ENCODE assay signal across 18 cellular contexts in the genomic region with DNA sequence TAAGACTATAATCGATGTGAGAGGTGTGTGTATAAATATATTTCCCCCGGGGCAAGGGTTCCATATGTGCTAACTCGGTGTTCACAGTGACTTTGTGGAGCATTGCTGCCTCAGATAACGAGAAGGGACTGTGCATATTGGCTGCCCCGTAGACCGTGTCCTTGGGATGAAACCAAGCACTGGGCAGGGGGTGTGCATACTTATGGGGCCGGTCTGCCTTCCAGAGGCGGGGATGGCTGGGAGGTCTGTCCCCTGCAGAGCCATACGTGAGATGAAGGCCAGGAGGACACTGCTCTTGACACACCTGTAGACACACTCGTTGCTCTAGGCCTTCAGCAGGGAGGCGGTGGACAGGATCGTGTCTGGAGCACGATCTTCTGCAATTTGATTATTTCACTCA.
"Had no signal": no experiment of that assay in that cellular context is flagged by ENCODE, and none has a peak within 500 bp of the region (broad histone marks: within the 10 kb centered on the region; RNA-seq: fewer than 3 reads in every experiment).

No MANE protein-coding gene starts in this region.

- H3K27ac ChIP-seq: colonic mucosa, gastroesophageal sphincter, lower lobe of right lung, neutrophil, right atrium auricular region, upper lobe of left lung had no signal

- H3K4me1 Mint-ChIP-seq: activated CD8-positive, alpha-beta memory T cell treated with anti-CD3 and anti-CD28 coated beads, Interleukin-2, amount 10 ng/mL, durations not matched to agents 7 days and 5 days; activated naive CD8-positive, alpha-beta T cell treated with anti-CD3 and anti-CD28 coated beads for 36 hours had no signal

- FAIRE-seq: endothelial cell of umbilical vein, small intestine, TTC549 had no signal

- H3K27me3 Mint-ChIP-seq: activated CD8-positive, alpha-beta memory T cell treated with anti-CD3 and anti-CD28 coated beads, Interleukin-2, amount 10 ng/mL, durations not matched to agents 7 days and 5 days had no signal

- H3K4me3 Mint-ChIP-seq: activated CD8-positive, alpha-beta memory T cell treated with anti-CD3 and anti-CD28 coated beads, Interleukin-2, amount 10 ng/mL, durations not matched to agents 7 days and 5 days; activated naive CD8-positive, alpha-beta T cell treated with anti-CD3 and anti-CD28 coated beads for 36 hours; activated T-cell treated with anti-CD3 and anti-CD28 coated beads, Interleukin-2, amount 50 U/mL, for 4 hours; naive B cell had no signal

- H3K27ac Mint-ChIP-seq: activated CD8-positive, alpha-beta memory T cell treated with anti-CD3 and anti-CD28 coated beads, Interleukin-2, amount 10 ng/mL, durations not matched to agents 7 days and 5 days; activated naive CD8-positive, alpha-beta T cell treated with anti-CD3 and anti-CD28 coated beads for 36 hours; naive B cell had no signal

- H3K36me3 ChIP-seq: colonic mucosa, gastroesophageal sphincter, lower lobe of right lung, neutrophil, right atrium auricular region, upper lobe of left lung had no signal

- ATAC-seq: activated CD8-positive, alpha-beta memory T cell treated with anti-CD3 and anti-CD28 coated beads, Interleukin-2, amount 10 ng/mL, durations not matched to agents 7 days and 5 days; activated T-cell treated with anti-CD3 and anti-CD28 coated beads, Interleukin-2, amount 50 U/mL, for 4 hours; gastroesophageal sphincter had no signal

- H3K36me3 Mint-ChIP-seq: activated CD8-positive, alpha-beta memory T cell treated with anti-CD3 and anti-CD28 coated beads, Interleukin-2, amount 10 ng/mL, durations not matched to agents 7 days and 5 days; activated naive CD8-positive, alpha-beta T cell treated with anti-CD3 and anti-CD28 coated beads for 36 hours; naive B cell had no signal

- H3K9me3 Mint-ChIP-seq: activated naive CD8-positive, alpha-beta T cell treated with anti-CD3 and anti-CD28 coated beads for 36 hours; activated T-cell treated with anti-CD3 and anti-CD28 coated beads, Interleukin-2, amount 50 U/mL, for 4 hours had no signal

- DNase-seq: activated CD4-positive, alpha-beta T cell treated with anti-CD3 and anti-CD28 coated beads, Interleukin-2, amount 50 U/mL, for 4 hours; activated CD8-positive, alpha-beta memory T cell treated with anti-CD3 and anti-CD28 coated beads, Interleukin-2, amount 10 ng/mL, durations not matched to agents 7 days and 5 days; activated gamma-delta T cell; activated naive CD8-positive, alpha-beta T cell treated with anti-CD3 and anti-CD28 coated beads for 36 hours; activated T-cell treated with anti-CD3 and anti-CD28 coated beads, Interleukin-2, amount 50 U/mL, for 4 hours; anterior cingulate cortex; colonic mucosa; lower lobe of right lung; naive B cell; small intestine; substantia nigra; T-helper 2 cell had no signal

- H3K4me3 ChIP-seq: colonic mucosa, gastroesophageal sphincter, lower lobe of right lung, right atrium auricular region, upper lobe of left lung had no signal

- H3K27me3 ChIP-seq: colonic mucosa, right atrium auricular region, upper lobe of left lung had no signal

- H3K4me1 ChIP-seq: colonic mucosa, gastroesophageal sphincter, lower lobe of right lung, right atrium auricular region, upper lobe of left lung had no signal

- H3K9me3 ChIP-seq: colonic mucosa, gastroesophageal sphincter, lower lobe of right lung, neutrophil, right atrium auricular region, upper lobe of left lung had no signal
